In the genomic region with DNA sequence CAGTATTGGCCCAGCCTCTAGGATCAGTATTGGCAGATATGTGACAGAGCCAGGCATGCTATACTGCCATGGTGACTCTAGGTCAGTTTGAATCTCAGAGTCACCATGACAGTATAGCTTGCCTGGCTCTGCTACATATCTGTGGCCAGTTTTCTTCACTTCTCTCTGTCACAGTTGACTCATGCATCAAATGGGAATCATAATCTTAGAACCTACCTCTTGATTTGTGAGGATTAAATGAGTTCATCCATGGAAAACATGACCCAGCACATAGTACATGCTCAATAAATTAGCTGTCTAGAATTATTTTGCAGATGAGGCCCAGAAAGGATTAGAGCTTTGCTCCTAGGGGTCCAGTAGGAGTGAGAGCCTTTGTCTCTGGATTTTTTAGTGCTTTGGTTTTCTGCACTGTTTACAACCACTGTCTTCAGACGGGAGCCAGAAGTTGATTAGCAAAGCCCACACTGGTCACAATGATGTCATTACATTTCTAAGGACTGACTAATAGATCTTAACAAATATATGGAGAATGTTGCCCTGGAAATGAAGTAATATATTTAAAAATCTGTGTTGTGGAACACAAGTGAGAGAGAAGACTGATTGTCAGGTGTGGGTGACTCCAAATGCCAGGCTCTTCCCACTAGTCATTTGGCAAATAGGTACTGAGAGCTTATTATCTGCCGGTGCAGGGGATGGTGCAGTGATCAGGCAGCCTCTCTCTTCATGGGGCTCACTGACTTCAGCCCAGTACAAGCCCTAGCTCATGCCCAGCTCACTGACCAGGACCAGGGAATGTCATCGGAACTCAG, we compare ENCODE assay signal across 9 cellular contexts.
DNase-seq lines count a peak whose midpoint lies in the region; ATAC-seq lines count a peak whose summit lies in the region.
"Had no signal": no experiment of that assay in that cellular context is flagged by ENCODE, and none has a peak within 500 bp of the region (broad histone marks: within the 10 kb centered on the region; RNA-seq: fewer than 3 reads in every experiment).

No MANE protein-coding gene starts in this region.

- H3K4ac ChIP-seq in mesendoderm (ENCODE audit: low read depth, low read length) = no peak overlapping the region

- H3K27ac ChIP-seq in ACC112 (ENCODE audit: low read depth, low read length) (peak overlapping the region; percentile 93), mesendoderm (ENCODE audit: low read depth, low read length) (no peak overlapping the region)

- H3K79me2 ChIP-seq in ACC112 (ENCODE audit: control insufficient read depth, insufficient read depth, low read length, unreplicated experiment) = no peaks in the 10 kb centered on the region
- H3K79me2 ChIP-seq in mesendoderm (ENCODE audit: control insufficient read depth, insufficient read depth, low read length) = no peaks in the 10 kb centered on the region

- H3K27me3 ChIP-seq in ACC112 (ENCODE audit: insufficient read depth, low read length) (no peaks in the 10 kb centered on the region), MG63 (no peaks in the 10 kb centered on the region), mesendoderm (ENCODE audit: insufficient read depth, low read length, poor library complexity) (no peaks in the 10 kb centered on the region)

- no peak overlapping the region for H4K5ac ChIP-seq in mesendoderm (ENCODE audit: low read length)

- no peak overlapping the region for H2AFZ ChIP-seq in ACC112 (ENCODE audit: low read length, unreplicated experiment)

- H2BK15ac ChIP-seq in mesendoderm (replicated peaks; ENCODE audit: low read depth) = no peak overlapping the region

- H2AK5ac ChIP-seq in mesendoderm (ENCODE audit: low read length) = no peak overlapping the region

- WGBS in mesendoderm (ENCODE audit: extremely low coverage, insufficient coverage, low lambda C conversion rate) = no CpG with 5 or more reads among the region's 3 CpGs

- H3K4me2 ChIP-seq in mesendoderm (ENCODE audit: low read length) = no peak overlapping the region

- H3K9me3 ChIP-seq in MG63 = no peaks in the 10 kb centered on the region

- no peak overlapping the region for H3K4me3 ChIP-seq in ACC112 (ENCODE audit: low read depth, low read length)
- no peak overlapping the region for H3K4me3 ChIP-seq in MG63
- H3K4me3 ChIP-seq in mesendoderm (ENCODE audit: low read length) = no peak overlapping the region

- H4K8ac ChIP-seq in mesendoderm (ENCODE audit: low read depth, low read length) = no peak overlapping the region

- no peak overlapping the region for H2BK120ac ChIP-seq in mesendoderm (ENCODE audit: low read depth, low read length)

- no peak overlapping the region for H3K56ac ChIP-seq in mesendoderm (ENCODE audit: low read length)

- H3K4me1 ChIP-seq in ACC112 (ENCODE audit: control insufficient read depth, insufficient read depth, low read length, unreplicated experiment) (peaks cover 29% of the 10 kb centered on the region), mesendoderm (ENCODE audit: control insufficient read depth, low read depth, low read length) (no peaks in the 10 kb centered on the region)

- no peak overlapping the region for H2BK5ac ChIP-seq in mesendoderm (ENCODE audit: low read length)

- peak; percentile 75 for DNase-seq in MG63
- DNase-seq in ecto neural progenitor cell (ENCODE audit: low spot score) = peak; percentile 23
- DNase-seq in mesendoderm = peak; percentile 55
- DNase-seq in NCI-H2081 treated with DMSO at 0.1 percent for 48 hours (lab: John Stamatoyannopoulos, UW) = no peak
- DNase-seq in NCI-H2196 treated with DMSO at 0.1 percent for 48 hours (lab: John Stamatoyannopoulos, UW; ENCODE audit: unreplicated experiment) = no peak
- DNase-seq: C1 segment of cervical spinal cord had no signal

- no peaks in the 10 kb centered on the region for H3K36me3 ChIP-seq in ACC112 (ENCODE audit: insufficient read depth, low read length)
- no peaks in the 10 kb centered on the region for H3K36me3 ChIP-seq in MG63
- no peaks in the 10 kb centered on the region for H3K36me3 ChIP-seq in mesendoderm (ENCODE audit: control insufficient read depth, insufficient read depth, low read length)

- H3K23ac ChIP-seq in mesendoderm (ENCODE audit: low read length) = no peak overlapping the region

- H3K18ac ChIP-seq in mesendoderm (ENCODE audit: low read length) = no peak overlapping the region

- H3K9ac ChIP-seq in mesendoderm (ENCODE audit: low read length) = no peak overlapping the region

- no peaks in the 10 kb centered on the region for H3K79me1 ChIP-seq in mesendoderm (ENCODE audit: low read length)

- ATAC-seq in GM19395 (IDR thresholded peaks at IDR 0.05; ENCODE audit: unreplicated experiment) = no peak
- no peak for ATAC-seq in HG03521 (IDR thresholded peaks at IDR 0.05; ENCODE audit: unreplicated experiment)

Comparison
In these comparisons a context has a peak if more than half of its experiments do, and no peak if none do; other contexts are left out.
1. DNase-seq: peak in MG63 (single experiment), ecto neural progenitor cell (single experiment) and mesendoderm (single experiment); none in NCI-H2081 treated with DMSO at 0.1 percent for 48 hours (single experiment) and NCI-H2196 treated with DMSO at 0.1 percent for 48 hours (single experiment).